1 cellular context compared by ENCODE assay signal in genomic region chr16:20774703-20775362, GRCh38.
TF ChIP-seq lines count a peak whose summit lies in the region.

No MANE protein-coding gene starts in this region.

TF ChIP-seq in HepG2, 621 proteins besides CTCF, POLR2A, EP300 and RAD21 (continues in another document):
- TF ChIP-seq XRCC5 (optimal IDR thresholded peaks at IDR 0.05; ENCODE audit: low read length) (peak; percentile 97), NFE2 (CRISPR knock-in tag; IDR thresholded peaks at IDR 0.05) (no peak), ZNF274 (CRISPR knock-in tag; IDR thresholded peaks at IDR 0.05) (peak; percentile 86), NR3C1 (CRISPR knock-in tag; IDR thresholded peaks at IDR 0.05) (no peak), HMGXB3 (CRISPR knock-in tag; IDR thresholded peaks at IDR 0.05; ENCODE audit: borderline replicate concordance) (no peak), ZNF720 (CRISPR knock-in tag; IDR thresholded peaks at IDR 0.05) (no peak), SMC3 (IDR thresholded peaks at IDR 0.05; ENCODE audit: low read length) (peak; percentile 74), ARID2 (CRISPR knock-in tag; IDR thresholded peaks at IDR 0.05; ENCODE audit: borderline replicate concordance) (no peak), PATZ1 (CRISPR knock-in tag; IDR thresholded peaks at IDR 0.05) (no peak), ZKSCAN5 (CRISPR knock-in tag; IDR thresholded peaks at IDR 0.05) (0 out of 2 replicates have a peak, but pooled peaks have one; percentile 27), TOE1 (CRISPR knock-in tag; IDR thresholded peaks at IDR 0.05) (no peak), ZNF564 (CRISPR knock-in tag; IDR thresholded peaks at IDR 0.05) (no peak), ZNF276 (CRISPR knock-in tag; IDR thresholded peaks at IDR 0.05; ENCODE audit: low read depth) (no peak), DNMT3B (CRISPR knock-in tag; conservative IDR thresholded peaks at IDR 0.05) (no peak), SIX1 (CRISPR knock-in tag; IDR thresholded peaks at IDR 0.05; ENCODE audit: borderline replicate concordance) (peak; percentile 21; the same call in 1 of the 2 replicates), NRL (CRISPR knock-in tag; IDR thresholded peaks at IDR 0.05; ENCODE audit: borderline replicate concordance) (0 out of 2 replicates have a peak, but pooled peaks have one; percentile 23), MEIS1 (CRISPR knock-in tag; IDR thresholded peaks at IDR 0.05; ENCODE audit: borderline replicate concordance) (peak; percentile 53; the same call in 1 of the 2 replicates), HINFP (CRISPR knock-in tag; IDR thresholded peaks at IDR 0.05; ENCODE audit: low read depth) (peak; percentile 22; the same call in 1 of the 2 replicates), ZNF468 (CRISPR knock-in tag; IDR thresholded peaks at IDR 0.05) (0 out of 2 replicates have a peak, but pooled peaks have one; percentile 48), TBL1XR1 (IDR thresholded peaks at IDR 0.05; ENCODE audit: borderline replicate concordance, low read length, partially characterized antibody) (no peak), ZNF33A (CRISPR knock-in tag; IDR thresholded peaks at IDR 0.05; ENCODE audit: borderline replicate concordance) (no peak), HDAC2 (CRISPR knock-in tag; IDR thresholded peaks at IDR 0.05) (0 out of 2 replicates have a peak, but pooled peaks have one; percentile 18), ZNF550 (CRISPR knock-in tag; IDR thresholded peaks at IDR 0.05; ENCODE audit: borderline replicate concordance) (0 out of 2 replicates have a peak, but pooled peaks have one; percentile 45), ZNF572 (CRISPR knock-in tag; IDR thresholded peaks at IDR 0.05) (0 out of 2 replicates have a peak, but pooled peaks have one; percentile 22), MAFF (IDR thresholded peaks at IDR 0.05; ENCODE audit: low read depth, low read length) (no peak), THAP11 (CRISPR knock-in tag; IDR thresholded peaks at IDR 0.05) (no peak), ZBTB46 (CRISPR knock-in tag; IDR thresholded peaks at IDR 0.05; ENCODE audit: borderline replicate concordance) (no peak; the same call in 1 of the 2 replicates), ZNF530 (CRISPR knock-in tag; IDR thresholded peaks at IDR 0.05; ENCODE audit: low read depth) (no peak), ZBED4 (CRISPR knock-in tag; IDR thresholded peaks at IDR 0.05; ENCODE audit: borderline replicate concordance) (peak; percentile 57; the same call in 1 of the 2 replicates), ZNF891 (CRISPR knock-in tag; IDR thresholded peaks at IDR 0.05) (no peak), SRF (IDR thresholded peaks at IDR 0.05; ENCODE audit: low read depth, low read length) (peak; percentile 11; the same call in 1 of the 2 replicates), ZFP37 (CRISPR knock-in tag; IDR thresholded peaks at IDR 0.05; ENCODE audit: borderline replicate concordance) (no peak), ZNF605 (CRISPR knock-in tag; IDR thresholded peaks at IDR 0.05) (0 out of 2 replicates have a peak, but pooled peaks have one; percentile 32)
- TF ChIP-seq, protein P1, sequence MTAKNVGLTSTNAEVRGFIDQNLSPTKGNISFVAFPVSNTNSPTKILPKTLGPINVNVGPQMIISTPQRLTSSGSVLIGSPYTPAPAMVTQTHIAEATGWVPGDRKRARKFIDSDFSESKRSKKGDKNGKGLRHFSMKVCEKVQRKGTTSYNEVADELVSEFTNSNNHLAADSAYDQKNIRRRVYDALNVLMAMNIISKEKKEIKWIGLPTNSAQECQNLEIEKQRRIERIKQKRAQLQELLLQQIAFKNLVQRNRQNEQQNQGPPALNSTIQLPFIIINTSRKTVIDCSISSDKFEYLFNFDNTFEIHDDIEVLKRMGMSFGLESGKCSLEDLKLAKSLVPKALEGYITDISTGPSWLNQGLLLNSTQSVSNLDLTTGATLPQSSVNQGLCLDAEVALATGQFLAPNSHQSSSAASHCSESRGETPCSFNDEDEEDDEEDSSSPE (CRISPR knock-in tag; IDR thresholded peaks at IDR 0.05) = no peak
- TF ChIP-seq, protein P2, sequence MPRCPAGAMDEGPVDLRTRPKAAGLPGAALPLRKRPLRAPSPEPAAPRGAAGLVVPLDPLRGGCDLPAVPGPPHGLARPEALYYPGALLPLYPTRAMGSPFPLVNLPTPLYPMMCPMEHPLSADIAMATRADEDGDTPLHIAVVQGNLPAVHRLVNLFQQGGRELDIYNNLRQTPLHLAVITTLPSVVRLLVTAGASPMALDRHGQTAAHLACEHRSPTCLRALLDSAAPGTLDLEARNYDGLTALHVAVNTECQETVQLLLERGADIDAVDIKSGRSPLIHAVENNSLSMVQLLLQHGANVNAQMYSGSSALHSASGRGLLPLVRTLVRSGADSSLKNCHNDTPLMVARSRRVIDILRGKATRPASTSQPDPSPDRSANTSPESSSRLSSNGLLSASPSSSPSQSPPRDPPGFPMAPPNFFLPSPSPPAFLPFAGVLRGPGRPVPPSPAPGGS (CRISPR knock-in tag; IDR thresholded peaks at IDR 0.05) = peak; percentile 58; the same call in 1 of the 2 replicates
- TF ChIP-seq, protein P3, sequence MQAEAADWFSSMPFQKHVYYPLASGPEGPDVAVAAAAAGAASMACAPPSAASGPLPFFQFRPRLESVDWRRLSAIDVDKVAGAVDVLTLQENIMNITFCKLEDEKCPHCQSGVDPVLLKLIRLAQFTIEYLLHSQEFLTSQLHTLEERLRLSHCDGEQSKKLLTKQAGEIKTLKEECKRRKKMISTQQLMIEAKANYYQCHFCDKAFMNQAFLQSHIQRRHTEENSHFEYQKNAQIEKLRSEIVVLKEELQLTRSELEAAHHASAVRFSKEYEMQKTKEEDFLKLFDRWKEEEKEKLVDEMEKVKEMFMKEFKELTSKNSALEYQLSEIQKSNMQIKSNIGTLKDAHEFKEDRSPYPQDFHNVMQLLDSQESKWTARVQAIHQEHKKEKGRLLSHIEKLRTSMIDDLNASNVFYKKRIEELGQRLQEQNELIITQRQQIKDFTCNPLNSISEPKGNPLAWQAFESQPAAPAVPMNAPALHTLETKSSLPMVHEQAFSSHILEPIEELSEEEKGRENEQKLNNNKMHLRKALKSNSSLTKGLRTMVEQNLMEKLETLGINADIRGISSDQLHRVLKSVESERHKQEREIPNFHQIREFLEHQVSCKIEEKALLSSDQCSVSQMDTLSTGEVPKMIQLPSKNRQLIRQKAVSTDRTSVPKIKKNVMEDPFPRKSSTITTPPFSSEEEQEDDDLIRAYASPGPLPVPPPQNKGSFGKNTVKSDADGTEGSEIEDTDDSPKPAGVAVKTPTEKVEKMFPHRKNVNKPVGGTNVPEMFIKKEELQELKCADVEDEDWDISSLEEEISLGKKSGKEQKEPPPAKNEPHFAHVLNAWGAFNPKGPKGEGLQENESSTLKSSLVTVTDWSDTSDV (CRISPR knock-in tag; IDR thresholded peaks at IDR 0.05) = no peak
- TF ChIP-seq, protein P4, sequence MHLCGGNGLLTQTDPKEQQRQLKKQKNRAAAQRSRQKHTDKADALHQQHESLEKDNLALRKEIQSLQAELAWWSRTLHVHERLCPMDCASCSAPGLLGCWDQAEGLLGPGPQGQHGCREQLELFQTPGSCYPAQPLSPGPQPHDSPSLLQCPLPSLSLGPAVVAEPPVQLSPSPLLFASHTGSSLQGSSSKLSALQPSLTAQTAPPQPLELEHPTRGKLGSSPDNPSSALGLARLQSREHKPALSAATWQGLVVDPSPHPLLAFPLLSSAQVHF (CRISPR knock-in tag; IDR thresholded peaks at IDR 0.05) = no peak
